6 cellular contexts compared by ENCODE assay signal in the genomic region with DNA sequence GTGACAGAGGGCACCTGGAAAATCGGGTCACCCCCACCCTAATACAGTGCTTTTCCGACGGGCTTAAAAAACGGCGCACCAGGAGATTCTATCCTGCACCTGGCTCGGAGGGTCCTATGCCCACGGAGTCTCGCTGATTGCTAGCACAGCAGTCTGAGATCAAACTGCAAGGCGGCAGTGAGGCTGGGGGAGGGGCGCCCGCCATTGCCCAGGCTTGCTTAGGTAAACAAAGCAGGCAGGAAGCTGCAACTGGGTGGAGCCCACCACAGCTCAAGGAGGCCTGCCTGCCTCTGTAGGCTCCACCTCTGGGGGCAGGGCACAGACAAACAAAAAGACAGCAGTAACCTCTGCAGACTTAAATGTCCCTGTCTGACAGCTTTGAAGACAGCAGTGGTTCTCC.
A peak's percentile ranks its signal among the peaks of the same experiment; 100 is the strongest.
DNase-seq lines count a peak whose midpoint lies in the region; ATAC-seq, FAIRE-seq and TF ChIP-seq lines count a peak whose summit lies in the region.
"Not testable (repeated sequence)": the region's sequence is repeated elsewhere in the genome, so short reads cannot be mapped to it uniquely, and the experiment has no call there.

No MANE protein-coding gene starts in this region.

- intact Hi-C loops in HepG2 (cut with micrococcal nuclease; ENCODE audit: unreplicated experiment), result not testable (repeated sequence)

- not testable (repeated sequence) for H3K9me3 ChIP-seq in DND-41 (ENCODE audit: insufficient read depth, low read length, severe bottlenecking); H1 (ENCODE audit: insufficient read depth in 2 of 2, low read depth in 1 of 2, low read length in 1 of 2); HepG2 (ENCODE audit: low read length)
- H3K9me3 ChIP-seq in HUES48 (ENCODE audit: control insufficient read depth, insufficient read depth, low read length), result peaks cover 30% of the 10 kb centered on the region

- CTCF ChIA-PET in WTC11 (lab: Charles Lee); H1 (lab: Charles Lee; ENCODE audit: partially characterized antibody); HepG2 (lab: Yijun Ruan, JAX; ENCODE audit: low intra/inter-chr PET ratio, low total read pairs): not testable (repeated sequence)

- H4K8ac ChIP-seq in H1 (ENCODE audit: extremely low read depth, insufficient read depth, low read length), result peak overlapping the region; percentile 68; the same call in 1 of the 2 replicates

- H3K36me3 Mint-ChIP-seq in WTC11, result not testable (repeated sequence)

- H3K9me3 Mint-ChIP-seq in WTC11, result not testable (repeated sequence)

- H3K27me3 Mint-ChIP-seq in WTC11 (ENCODE audit: low read depth), result not testable (repeated sequence)

- H3K14ac ChIP-seq in H1 (ENCODE audit: insufficient read length), result not testable (repeated sequence)

- in situ Hi-C loops in HepG2 (cut with HindIII; ENCODE audit: extremely low pct_ligation_motif_present, low pct_unique_long_range_greater_than_20kb), result not testable (repeated sequence)

- TF ChIP-seq POLR2A in H1 (IDR thresholded peaks at IDR 0.05; ENCODE audit: control extremely low read depth in 1 of 2, low read depth in 2 of 2, low read length in 2 of 2); HepG2 (IDR thresholded peaks at IDR 0.05; ENCODE audit: insufficient read depth in 1 of 2, low read depth in 2 of 2, low read length in 2 of 2): not testable (repeated sequence)

- not testable (repeated sequence) for TF ChIP-seq RAD21 in H1 (IDR thresholded peaks at IDR 0.05 in 1 of 2, conservative IDR thresholded peaks at IDR 0.05 in 1 of 2; ENCODE audit: low read depth in 2 of 2, low read length in 2 of 2); HepG2 (CRISPR knock-in tag; IDR thresholded peaks at IDR 0.05)

- not testable (repeated sequence) for H2AFZ ChIP-seq in DND-41 (ENCODE audit: low read depth, low read length); H1 (ENCODE audit: low read length); HepG2 (ENCODE audit: low read length)
- H2AFZ ChIP-seq in KMS-11 (ENCODE audit: low read depth), result peak overlapping the region; percentile 59; the same call in 1 of the 2 replicates

- 78% methylated on average over 9 of the region's 11 CpGs; no CpG with 5 or more reads in 1 of the 2 experiments for WGBS in H1 (ENCODE audit: extremely low coverage in 1 of 2, insufficient coverage in 1 of 2, insufficient read length in 1 of 2, insufficient replicate concordance in 2 of 2, low coverage in 1 of 2, low lambda C conversion rate in 2 of 2, missing lambda C conversion rate in 1 of 2), 2 experiments
- WGBS in HepG2 (ENCODE audit: low lambda C conversion rate), result no CpG with 5 or more reads among the region's 11 CpGs

- H3K27me3 ChIP-seq in DND-41 (ENCODE audit: insufficient read depth, low read length, poor library complexity); HUES48 (ENCODE audit: control insufficient read depth, insufficient read depth, low read length); KMS-11 (ENCODE audit: insufficient read depth, low read depth); H1 (replicated peaks in 1 of 4; ENCODE audit: control insufficient read depth in 3 of 4, extremely low read depth in 1 of 4, insufficient read depth in 3 of 4, low read length in 3 of 4); HepG2 (ENCODE audit: control insufficient read depth in 1 of 2, insufficient read depth in 2 of 2, low read length in 2 of 2): not testable (repeated sequence)

- H3K4me1 ChIP-seq in DND-41 (ENCODE audit: insufficient read depth, low read length); HUES48 (ENCODE audit: control insufficient read depth, insufficient read depth, low read length); KMS-11 (ENCODE audit: low read depth, poor library complexity, severe bottlenecking); H1 (replicated peaks in 1 of 4; ENCODE audit: control insufficient read depth in 3 of 4, insufficient read depth in 4 of 4, low read length in 3 of 4); HepG2 (ENCODE audit: insufficient read depth, low read length): not testable (repeated sequence)

- H3K4me3 ChIP-seq in DND-41 (ENCODE audit: low read depth in 1 of 2, low read length in 2 of 2); KMS-11 (IDR thresholded peaks at IDR 0.05; ENCODE audit: insufficient read depth, low read depth, low read length); H1 (ENCODE audit: extremely low read depth in 1 of 4, insufficient read depth in 2 of 4, low read depth in 3 of 4, low read length in 4 of 4); HepG2 (replicated peaks in 1 of 3; ENCODE audit: insufficient read depth in 1 of 3, low read depth in 2 of 3, low read length in 3 of 3): not testable (repeated sequence)
- H3K4me3 ChIP-seq in HUES48 (ENCODE audit: low read depth, low read length), result peak overlapping the region; percentile 40

- TF ChIP-seq CTCF in DND-41 (IDR thresholded peaks at IDR 0.05; ENCODE audit: borderline replicate concordance, extremely low read depth, low read length, poor library complexity, severe bottlenecking); KMS-11 (conservative IDR thresholded peaks at IDR 0.05; ENCODE audit: low read depth, low read length); WTC11 (IDR thresholded peaks at IDR 0.05); H1 (IDR thresholded peaks at IDR 0.05; ENCODE audit: control extremely low read depth in 1 of 3, insufficient read depth in 1 of 3, low read depth in 1 of 3, low read length in 3 of 3); HepG2 (CRISPR knock-in tag; IDR thresholded peaks at IDR 0.05): not testable (repeated sequence)

- H2AK5ac ChIP-seq in H1 (ENCODE audit: low read depth, low read length), result not testable (repeated sequence)

- not testable (repeated sequence) for H3K9ac ChIP-seq in DND-41 (ENCODE audit: low read depth, low read length); HUES48 (ENCODE audit: low read depth, low read length); H1 (replicated peaks in 1 of 4; ENCODE audit: extremely low read depth in 1 of 4, low read depth in 3 of 4, low read length in 3 of 4); HepG2 (ENCODE audit: insufficient read depth, low read depth, low read length)
- H3K9ac ChIP-seq in KMS-11, result peak overlapping the region; percentile 44; the same call in 1 of the 2 replicates

- not testable (repeated sequence) for H3K79me2 ChIP-seq in DND-41 (ENCODE audit: insufficient read depth, low read length); KMS-11 (ENCODE audit: insufficient read depth, low read depth); H1 (ENCODE audit: control insufficient read depth in 1 of 2, insufficient read depth in 2 of 2, low read length in 2 of 2); HepG2 (ENCODE audit: insufficient read depth, low read length)

- not testable (repeated sequence) for H3K4ac ChIP-seq in H1 (replicated peaks; ENCODE audit: insufficient read length, low read depth, low read length)

- not testable (repeated sequence) for BruUV-seq in HepG2 (replicated peaks; lab: Mats Ljungman, UMichigan)

- H3K18ac ChIP-seq in H1 (ENCODE audit: extremely low read depth, low read length), result not testable (repeated sequence)

- not testable (repeated sequence) for H2BK120ac ChIP-seq in H1 (replicated peaks; ENCODE audit: low read depth, low read length)

- H3K27ac ChIP-seq in DND-41 (ENCODE audit: low read length); HUES48 (ENCODE audit: low read depth, low read length); H1 (ENCODE audit: low read depth, low read length); HepG2 (ENCODE audit: extremely low read length, insufficient read depth, low read length): not testable (repeated sequence)
- peak overlapping the region; percentile 48 for H3K27ac ChIP-seq in KMS-11

- not testable (repeated sequence) for H4K5ac ChIP-seq in H1 (ENCODE audit: insufficient read length, low read depth, low read length)

- ATAC-seq in DND-41 (ENCODE audit: insufficient read depth, low read depth); WTC11; HepG2: not testable (repeated sequence)

- H3K56ac ChIP-seq in H1 (replicated peaks; ENCODE audit: insufficient read length, low read depth, low read length), result not testable (repeated sequence)

- not testable (repeated sequence) for H2BK5ac ChIP-seq in H1 (ENCODE audit: low read depth, low read length)

- not testable (repeated sequence) for H3K79me1 ChIP-seq in H1 (ENCODE audit: low read depth, low read length)

- H4K20me1 ChIP-seq in DND-41 (ENCODE audit: insufficient read depth, low read length); KMS-11 (ENCODE audit: insufficient read depth); H1 (replicated peaks in 1 of 2; ENCODE audit: control insufficient read depth in 1 of 2, insufficient read depth in 2 of 2, low read length in 2 of 2); HepG2 (ENCODE audit: insufficient read depth, low read length): not testable (repeated sequence)

- peaks cover 18% of the 10 kb centered on the region for H3K4me1 Mint-ChIP-seq in WTC11

- H3K4me3 Mint-ChIP-seq in WTC11, result peak overlapping the region; percentile 47

- not testable (repeated sequence) for H3K27ac Mint-ChIP-seq in WTC11

- not testable (repeated sequence) for FAIRE-seq in H1 (lab: Jason Lieb, UNC); HepG2 (lab: Jason Lieb, UNC)

- not testable (repeated sequence) for H3K23ac ChIP-seq in H1 (ENCODE audit: insufficient read length)

- POLR2A ChIA-PET in WTC11 (lab: Charles Lee); H1 (lab: Charles Lee; ENCODE audit: partially characterized antibody); HepG2 (lab: Yijun Ruan, JAX): not testable (repeated sequence)

- DNase-seq in DND-41, result peak; percentile 38
- peak; percentile 21 for DNase-seq in WTC11 (ENCODE audit: low spot score)
- DNase-seq in H1 (ENCODE audit: low read depth in 1 of 2, low spot score in 2 of 2), result peak in 1 of 2 experiments; percentile 49
- not testable (repeated sequence) for DNase-seq in HepG2 (ENCODE audit: low spot score)

- H4K91ac ChIP-seq in H1 (replicated peaks; ENCODE audit: insufficient read length, low read length), result not testable (repeated sequence)

- not testable (repeated sequence) for TF ChIP-seq EP300 in H1 (IDR thresholded peaks at IDR 0.05; ENCODE audit: borderline replicate concordance in 1 of 2, low read depth in 2 of 2, low read length in 2 of 2); HepG2 (IDR thresholded peaks at IDR 0.05; ENCODE audit: low read depth in 2 of 2, low read length in 2 of 2); HepG2 (CRISPR knock-in tag; IDR thresholded peaks at IDR 0.05; ENCODE audit: borderline replicate concordance)

- H2BK12ac ChIP-seq in H1 (ENCODE audit: low read depth, low read length), result not testable (repeated sequence)

- H3K4me2 ChIP-seq in DND-41 (ENCODE audit: insufficient read depth, low read length); HepG2 (ENCODE audit: low read depth, low read length): not testable (repeated sequence)
- H3K4me2 ChIP-seq in KMS-11 (peak overlapping the region; percentile 45), H1 (ENCODE audit: insufficient read depth in 1 of 2, low read depth in 2 of 2, low read length in 2 of 2) (peak overlapping the region in 1 of 2 experiments; percentile 2; a peak in 1 of 4 replicates)

- H3K23me2 ChIP-seq in H1 (ENCODE audit: low read depth, low read length), result not testable (repeated sequence)

- H3K36me3 ChIP-seq in DND-41 (ENCODE audit: insufficient read depth, low read length); HUES48 (ENCODE audit: control insufficient read depth, insufficient read depth, low read length); KMS-11 (ENCODE audit: insufficient read depth); H1 (ENCODE audit: control insufficient read depth in 2 of 4, insufficient read depth in 4 of 4, low read length in 3 of 4); HepG2 (replicated peaks in 1 of 2; ENCODE audit: control insufficient read depth in 1 of 2, insufficient read depth in 2 of 2, low read length in 2 of 2): not testable (repeated sequence)

- not testable (repeated sequence) for H2BK15ac ChIP-seq in H1 (ENCODE audit: low read length)

- not testable (repeated sequence) for H2BK20ac ChIP-seq in H1 (ENCODE audit: low read length)
